22 cellular contexts compared by ENCODE assay signal in genomic region chr7:48429117-48429516, GRCh38.
DNase-seq lines count a peak whose midpoint lies in the region; ATAC-seq and TF ChIP-seq lines count a peak whose summit lies in the region.
"Had no signal": no experiment of that assay in that cellular context is flagged by ENCODE, and none has a peak within 500 bp of the region (broad histone marks: within the 10 kb centered on the region; RNA-seq: fewer than 3 reads in every experiment).

No MANE protein-coding gene starts in this region.

- H3K27ac ChIP-seq in mammary epithelial cell (ENCODE audit: insufficient read depth, low read depth, low read length): peak overlapping the region; percentile 13
- H3K27ac ChIP-seq in breast epithelium: no peak overlapping the region
- no peak overlapping the region for H3K27ac ChIP-seq in Karpas-422 (ENCODE audit: low read length)
- H3K27ac ChIP-seq in Panc1 (ENCODE audit: low read length): peak overlapping the region; percentile 89
- peak overlapping the region; percentile 27 for H3K27ac ChIP-seq in foreskin keratinocyte
- H3K27ac ChIP-seq: 22Rv1; BLaER1 treated with 17β-estradiol and CSF1 and Interleukin-3, amounts not matched to agents 10 nM and 100 nM had no signal

- H3K9me3 Mint-ChIP-seq in naive thymus-derived CD8-positive, alpha-beta T cell: peaks cover 0 to 7% (median 0%) of the 10 kb centered on the region in 9 donors
- H3K9me3 Mint-ChIP-seq: CD4-positive, alpha-beta T cell had no signal

- no peaks in the 10 kb centered on the region for H3K4me1 Mint-ChIP-seq in naive thymus-derived CD8-positive, alpha-beta T cell
- H3K4me1 Mint-ChIP-seq: CD14-positive monocyte; CD8-positive, alpha-beta memory T cell had no signal

- dilution Hi-C loops in mammary epithelial cell (cut with HindIII; ENCODE audit: low sequenced_read_pairs): no loop called here

- ATAC-seq in Panc1 (no peak), foreskin keratinocyte (no peak), sciatic nerve (no peak)
- no peak for ATAC-seq in naive thymus-derived CD8-positive, alpha-beta T cell
- ATAC-seq: GM23338, HCT116 had no signal

- no peak overlapping the region for H3K27ac Mint-ChIP-seq in naive thymus-derived CD8-positive, alpha-beta T cell
- H3K27ac Mint-ChIP-seq: CD14-positive monocyte; CD4-positive, alpha-beta T cell; CD8-positive, alpha-beta memory T cell; GM23338; H9 had no signal

- H3K79me2 ChIP-seq in mammary epithelial cell (ENCODE audit: insufficient read depth, low read length) (no peaks in the 10 kb centered on the region), Karpas-422 (ENCODE audit: low read length) (no peaks in the 10 kb centered on the region)

- peaks cover 35% of the 10 kb centered on the region for H3K4me1 ChIP-seq in mammary epithelial cell (ENCODE audit: insufficient read depth, low read length)
- no peaks in the 10 kb centered on the region for H3K4me1 ChIP-seq in breast epithelium
- H3K4me1 ChIP-seq in Karpas-422 (ENCODE audit: low read length): peaks cover 33% of the 10 kb centered on the region
- H3K4me1 ChIP-seq in Panc1 (ENCODE audit: control insufficient read depth, insufficient read depth, low read length): peaks cover 25% of the 10 kb centered on the region
- peaks cover 20% of the 10 kb centered on the region for H3K4me1 ChIP-seq in foreskin keratinocyte
- H3K4me1 ChIP-seq: BE2C had no signal

- in situ Hi-C loops in mammary epithelial cell (cut with MboI; ENCODE audit: low sequenced_read_pairs in 2 of 2): loop anchor here (10.0 to 25.0 kb wide), 2 partner anchors 446 to 458 kb away; no protein-coding TSS in a partner anchor
- in situ Hi-C loops in Panc1 (cut with HindIII; ENCODE audit: low pct_unique_long_range_greater_than_20kb, low sequenced_read_pairs): no loop called here

- H3K4me2 ChIP-seq in mammary epithelial cell (ENCODE audit: insufficient read depth, low read depth, low read length): no peak overlapping the region
- H3K4me2 ChIP-seq in Karpas-422 (ENCODE audit: low read depth, low read length, poor library complexity, severe bottlenecking): peak overlapping the region; percentile 79
- H3K4me2 ChIP-seq: GM23338 had no signal

- H3K9me3 ChIP-seq in mammary epithelial cell (replicated peaks; ENCODE audit: insufficient read depth, low read length) (no peaks in the 10 kb centered on the region), breast epithelium (no peaks in the 10 kb centered on the region), Karpas-422 (ENCODE audit: low read length) (no peaks in the 10 kb centered on the region), Panc1 (ENCODE audit: control insufficient read depth, insufficient read depth, low read depth, low read length) (no peaks in the 10 kb centered on the region)
- H3K9me3 ChIP-seq: BE2C; BLaER1 treated with 17β-estradiol and CSF1 and Interleukin-3, amounts not matched to agents 10 nM and 100 nM had no signal

- no peak overlapping the region for H3K4me3 Mint-ChIP-seq in naive thymus-derived CD8-positive, alpha-beta T cell
- H3K4me3 Mint-ChIP-seq: CD14-positive monocyte; CD4-positive, alpha-beta T cell; CD8-positive, alpha-beta memory T cell; GM23338; H9 had no signal

- TF ChIP-seq POLR2A in breast epithelium (IDR thresholded peaks at IDR 0.05): no peak

- H3K9ac ChIP-seq in mammary epithelial cell (ENCODE audit: insufficient read depth, low read length) (no peak overlapping the region), Karpas-422 (ENCODE audit: low read length) (no peak overlapping the region)
- H3K9ac ChIP-seq: BLaER1 treated with 17β-estradiol and CSF1 and Interleukin-3, amounts not matched to agents 10 nM and 100 nM had no signal

- intact Hi-C loops in mammary epithelial cell (cut with micrococcal nuclease) (loop anchor here (5.0 to 10.0 kb wide), 4 partner anchors 208 to 566 kb away; no protein-coding TSS in a partner anchor), breast epithelium (cut with DNase I; ENCODE audit: low total_unique reads) (no loop called here), Panc1 (cut with micrococcal nuclease; ENCODE audit: unreplicated experiment) (loop anchor here (5.0 kb wide), 1 partner anchor 68 kb away; no protein-coding TSS in a partner anchor), sciatic nerve (cut with DNase I) (no loop called here)

- POLR2A ChIA-PET in Panc1 (lab: Charles Lee): no interaction called here
- POLR2A ChIA-PET in naive thymus-derived CD8-positive, alpha-beta T cell (lab: Charles Lee): no interaction called here

- BruUV-seq in mammary epithelial cell (replicated peaks; lab: Mats Ljungman, UMichigan) (no TSS peak), Panc1 (replicated peaks; lab: Mats Ljungman, UMichigan) (no TSS peak)

- H4K20me1 ChIP-seq in mammary epithelial cell (ENCODE audit: insufficient read depth, low read length): no peaks in the 10 kb centered on the region
- no peaks in the 10 kb centered on the region for H4K20me1 ChIP-seq in Karpas-422 (ENCODE audit: insufficient read depth, low read depth, low read length)
- H4K20me1 ChIP-seq: BLaER1 treated with 17β-estradiol and CSF1 and Interleukin-3, amounts not matched to agents 10 nM and 100 nM had no signal

- no peak overlapping the region for H3K4me3 ChIP-seq in mammary epithelial cell (replicated peaks in 1 of 3; ENCODE audit: insufficient read depth in 1 of 3, low read depth in 2 of 3, low read length in 3 of 3)
- no peak overlapping the region for H3K4me3 ChIP-seq in breast epithelium
- no peak overlapping the region for H3K4me3 ChIP-seq in Karpas-422 (ENCODE audit: low read length)
- H3K4me3 ChIP-seq in Panc1 (ENCODE audit: low read depth in 2 of 2, low read length in 2 of 2): no peak overlapping the region
- H3K4me3 ChIP-seq: BLaER1 treated with 17β-estradiol and CSF1 and Interleukin-3, amounts not matched to agents 10 nM and 100 nM; GM23338 had no signal

- no peaks in the 10 kb centered on the region for H3K27me3 ChIP-seq in mammary epithelial cell (ENCODE audit: insufficient read depth, low read length)
- no peaks in the 10 kb centered on the region for H3K27me3 ChIP-seq in breast epithelium
- no peaks in the 10 kb centered on the region for H3K27me3 ChIP-seq in Karpas-422 (ENCODE audit: low read length)
- H3K27me3 ChIP-seq in Panc1 (ENCODE audit: control insufficient read depth, insufficient read depth, low read length): no peaks in the 10 kb centered on the region
- no peaks in the 10 kb centered on the region for H3K27me3 ChIP-seq in foreskin keratinocyte
- H3K27me3 ChIP-seq: BE2C; BLaER1 treated with 17β-estradiol and CSF1 and Interleukin-3, amounts not matched to agents 10 nM and 100 nM had no signal

- no peaks in the 10 kb centered on the region for H3K36me3 ChIP-seq in mammary epithelial cell (ENCODE audit: insufficient read depth, low read length)
- no peaks in the 10 kb centered on the region for H3K36me3 ChIP-seq in breast epithelium
- no peaks in the 10 kb centered on the region for H3K36me3 ChIP-seq in Karpas-422 (ENCODE audit: insufficient read depth, low read length)
- H3K36me3 ChIP-seq in Panc1 (ENCODE audit: control insufficient read depth, insufficient read depth, low read length): no peaks in the 10 kb centered on the region
- H3K36me3 ChIP-seq: BE2C; BLaER1 treated with 17β-estradiol and CSF1 and Interleukin-3, amounts not matched to agents 10 nM and 100 nM had no signal

- H3K27me3 Mint-ChIP-seq in naive thymus-derived CD8-positive, alpha-beta T cell: peaks cover 0 to 3% (median 0%) of the 10 kb centered on the region in 5 donors
- H3K27me3 Mint-ChIP-seq: CD4-positive, alpha-beta T cell; CD8-positive, alpha-beta memory T cell had no signal

- H3K9me2 ChIP-seq in Karpas-422 (replicated peaks; ENCODE audit: insufficient read depth, low read length): no peaks in the 10 kb centered on the region

- no peak overlapping the region for H2AFZ ChIP-seq in mammary epithelial cell (ENCODE audit: low read depth, low read length)
- H2AFZ ChIP-seq in Karpas-422 (ENCODE audit: low read length): 0 out of 2 replicates have a peak overlapping the region, but pooled peaks have one; percentile 23
- H2AFZ ChIP-seq: GM23338 had no signal

- no peak for TF ChIP-seq CTCF in mammary epithelial cell (conservative IDR thresholded peaks at IDR 0.05 in 1 of 2, IDR thresholded peaks at IDR 0.05 in 1 of 2; ENCODE audit: extremely low read depth in 1 of 2, insufficient read depth in 1 of 2, low read depth in 1 of 2, low read length in 2 of 2)
- TF ChIP-seq CTCF in breast epithelium (IDR thresholded peaks at IDR 0.05): no peak
- TF ChIP-seq CTCF in Panc1 (IDR thresholded peaks at IDR 0.05): no peak
- no peak for TF ChIP-seq CTCF in foreskin keratinocyte (conservative IDR thresholded peaks at IDR 0.05)

- DNase-seq in mammary epithelial cell (no peak), breast epithelium (ENCODE audit: low spot score in 2 of 2) (no peak), Karpas-422 (peak; percentile 19), Panc1 (ENCODE audit: low read depth, low spot score) (no peak), foreskin keratinocyte (no peak), sciatic nerve (ENCODE audit: low spot score) (no peak), occipital lobe (lab: John Stamatoyannopoulos, UW) (no peak)
- DNase-seq in naive thymus-derived CD8-positive, alpha-beta T cell: no peak
- DNase-seq: ACHN; AML-193; BE2C; CD4-positive, alpha-beta T cell; CD8-positive, alpha-beta memory T cell; DMS53; DMS79 treated with DMSO at 0.1 percent for 48 hours; GF-D8; H9 had no signal

- CTCF ChIA-PET in mammary epithelial cell (lab: Charles Lee; ENCODE audit: low non-redundant PET) (no interaction called here), Panc1 (lab: Charles Lee) (no interaction called here)

- no peaks in the 10 kb centered on the region for H3K36me3 Mint-ChIP-seq in naive thymus-derived CD8-positive, alpha-beta T cell
- H3K36me3 Mint-ChIP-seq: CD8-positive, alpha-beta memory T cell had no signal

Comparison
In these comparisons a context has a peak if more than half of its experiments do, and no peak if none do; other contexts are left out.
1. H3K27ac ChIP-seq: peak in mammary epithelial cell (single experiment), Panc1 (single experiment) and foreskin keratinocyte (single experiment); none in breast epithelium (0 of 2) and Karpas-422 (single experiment).
2. intact Hi-C loops: an anchor here in mammary epithelial cell (5.0 to 10.0 kb wide) and Panc1 (5.0 kb wide); none called in breast epithelium and sciatic nerve.